Comparison of ENCODE assay signal across 8 cellular contexts in genomic region chr16:57576429-57576870, GRCh38. TPM values are rescaled to one million over a fixed set of nuclear protein-coding genes. Genes with fewer than 3 reads are reported as not detected.
DNase-seq lines count a peak whose midpoint lies in the region; ATAC-seq and TF ChIP-seq lines count a peak whose summit lies in the region.

No MANE protein-coding gene starts in this region.

- no peak overlapping the region for H3K4me3 ChIP-seq in HAP-1
- H3K4me3 ChIP-seq in ascending aorta: no peak overlapping the region
- no peak overlapping the region for H3K4me3 ChIP-seq in spleen

- WGBS in spleen, 5 donors: 19 to 24% (median 20%) methylated on average over 15 to 16 of the region's 16 CpGs

- H3K4me1 ChIP-seq in HAP-1 (no peaks in the 10 kb centered on the region), ascending aorta (no peaks in the 10 kb centered on the region), spleen (peaks cover 4 to 38% (median 25%) of the 10 kb centered on the region in 6 donors)

- TF ChIP-seq CTCF in ascending aorta (IDR thresholded peaks at IDR 0.05) (peak; percentile 68 to 92 (median 84)), spleen (IDR thresholded peaks at IDR 0.05 in 8 of 11, conservative IDR thresholded peaks at IDR 0.05 in 3 of 11) (peak; percentile 89 to 95 (median 92))

- no peaks in the 10 kb centered on the region for H3K9me3 ChIP-seq in HAP-1
- H3K9me3 ChIP-seq in ascending aorta: no peaks in the 10 kb centered on the region
- H3K9me3 ChIP-seq in spleen: no peaks in the 10 kb centered on the region

- TF ChIP-seq POLR2A in spleen (IDR thresholded peaks at IDR 0.05): no peak

- DNase-seq in Daoy (ENCODE audit: low read depth) (peak; percentile 72), HAP-1 (ENCODE audit: low spot score in 2 of 2) (peak; percentile 54 to 86), NCI-H1694 (lab: John Stamatoyannopoulos, UW) (peak; percentile 46), T-helper 9 cell (peak; percentile 78), ascending aorta (ENCODE audit: low spot score in 2 of 2) (peak in 1 of 2 donors; percentile 86), hypothalamus (lab: John Stamatoyannopoulos, UW) (peak in 44 of 51 donors; percentile 10 to 78 (median 51)), spleen (peak; percentile 91)

- H3K27me3 ChIP-seq in HAP-1 (ENCODE audit: low read depth): no peaks in the 10 kb centered on the region
- H3K27me3 ChIP-seq in ascending aorta: no peaks in the 10 kb centered on the region
- H3K27me3 ChIP-seq in spleen (replicated peaks in 1 of 7): peaks cover 0 to 10% (median 0%) of the 10 kb centered on the region in 7 donors

- in situ Hi-C loops in HAP-1 (cut with MboI; ENCODE audit: low sequenced_read_pairs): no loop called here

- no peak overlapping the region for H3K27ac ChIP-seq in ascending aorta
- peak overlapping the region in 3 of 8 donors; percentile 69 to 83 (median 76) for H3K27ac ChIP-seq in spleen

- H3K36me3 ChIP-seq in HAP-1 (replicated peaks) (no peaks in the 10 kb centered on the region), ascending aorta (no peaks in the 10 kb centered on the region), spleen (peaks cover 0 to 26% (median 6%) of the 10 kb centered on the region in 6 donors)

- intact Hi-C loops in ascending aorta (cut with DNase I) (loop anchor here (1.0 kb wide), 1 partner anchor 429 kb away; no protein-coding TSS in a partner anchor), spleen (cut with DNase I; ENCODE audit: low total_unique reads) (loop anchor here (5.0 kb wide), 1 partner anchor 71 kb away; no protein-coding TSS in a partner anchor)

- no peak for ATAC-seq in HG03097 (IDR thresholded peaks at IDR 0.05; ENCODE audit: low FRiP score, unreplicated experiment)

RNA-seq across cellular contexts. Expression of gene ADGRG5, which starts 34.0 kb away (rescaled TPM):
- total RNA-seq in Daoy (2014; rRNA removed; shearing (Covaris generic)): not detected in 2 replicates
- total RNA-seq in ascending aorta (not detected), spleen (10 to 100 TPM in 6 of 7 donors, 1 to 10 TPM in 1; 7.3 to 23.8 (median 13.6) TPM)
- 1 to 10 TPM; 5.2 to 9.7 (median 9.3) TPM for polyA plus RNA-seq in spleen

RNA-seq across cellular contexts. Expression of gene CCDC102A, which starts 40.1 kb away (rescaled TPM):
- total RNA-seq in Daoy (2014; rRNA removed; shearing (Covaris generic)): 9.5 and 16.2 TPM in 2 replicates
- total RNA-seq in ascending aorta (13.7 TPM), spleen (10 to 100 TPM in 2 of 7 donors, 1 to 10 TPM in 5; 7.0 to 14.8 (median 7.9) TPM)
- polyA plus RNA-seq in spleen: 1 to 10 TPM; 4.6 to 7.7 (median 4.8) TPM

RNA-seq across cellular contexts. Expression of gene ADGRG1, which starts 52.0 kb away (rescaled TPM):
- 4.9 and 6.6 TPM in 2 replicates for total RNA-seq in Daoy (2014; rRNA removed; shearing (Covaris generic))
- total RNA-seq in ascending aorta (343 TPM), spleen (10 to 100 TPM in 4 of 7 donors, 1 to 10 TPM in 3; 6.9 to 23.7 (median 10.5) TPM)
- polyA plus RNA-seq in spleen: 1 to 10 TPM; 1.0 to 2.7 (median 1.2) TPM

Comparison
In these comparisons a context has a peak if more than half of its experiments do, and no peak if none do; other contexts are left out.
1. RNA of gene ADGRG1, which starts 52.0 kb away (total RNA-seq): 343 TPM in ascending aorta (single experiment); 6.9 to 23.7 TPM in spleen and 4.9 to 6.6 TPM in Daoy; every median in the first group is over 10 times any median in the second.